24 cellular contexts compared by ENCODE assay signal in genomic region chr3:71288269-71288930, GRCh38.
DNase-seq lines count a peak whose midpoint lies in the region; ATAC-seq and TF ChIP-seq lines count a peak whose summit lies in the region.
"Had no signal": no experiment of that assay in that cellular context is flagged by ENCODE, and none has a peak within 500 bp of the region (broad histone marks: within the 10 kb centered on the region; RNA-seq: fewer than 3 reads in every experiment).

No MANE protein-coding gene starts in this region.

- H3K4me1 Mint-ChIP-seq in activated T-cell treated with anti-CD3 and anti-CD28 coated beads, Interleukin-2, amount 50 U/mL, for 72 hours (ENCODE audit: low read depth): peaks cover 75% of the 10 kb centered on the region
- H3K4me1 Mint-ChIP-seq in HFFc6 (ENCODE audit: low read depth): peaks cover 35% of the 10 kb centered on the region
- peaks cover 32% of the 10 kb centered on the region for H3K4me1 Mint-ChIP-seq in chondrocyte (ENCODE audit: low read depth)
- H3K4me1 Mint-ChIP-seq in stimulated activated effector memory CD8-positive, alpha-beta T cell treated with anti-CD3 and anti-CD28 coated beads, Interleukin-12 subunit alpha, Interleukin-12 subunit beta, amount 100 ng/mL, for 72 hours: peaks cover 13% of the 10 kb centered on the region
- H3K4me1 Mint-ChIP-seq: brain had no signal

- ATAC-seq in activated T-cell treated with anti-CD3 and anti-CD28 coated beads, Interleukin-2, amount 50 U/mL, for 72 hours (replicated peaks in 1 of 2): peak; percentile 91 to 93
- ATAC-seq in stimulated activated effector memory CD8-positive, alpha-beta T cell treated with anti-CD3 and anti-CD28 coated beads, Interleukin-12 subunit alpha, Interleukin-12 subunit beta, amount 100 ng/mL, for 72 hours: peak; percentile 69
- ATAC-seq in GM19351 (IDR thresholded peaks at IDR 0.05; ENCODE audit: unreplicated experiment): no peak
- ATAC-seq: foreskin keratinocyte, left colon had no signal

- H3K9me3 Mint-ChIP-seq in activated T-cell treated with anti-CD3 and anti-CD28 coated beads, Interleukin-2, amount 50 U/mL, for 72 hours: no peaks in the 10 kb centered on the region
- H3K9me3 Mint-ChIP-seq in HFFc6 (no peaks in the 10 kb centered on the region), chondrocyte (ENCODE audit: low read depth) (no peaks in the 10 kb centered on the region)
- no peaks in the 10 kb centered on the region for H3K9me3 Mint-ChIP-seq in stimulated activated effector memory CD8-positive, alpha-beta T cell treated with anti-CD3 and anti-CD28 coated beads, Interleukin-12 subunit alpha, Interleukin-12 subunit beta, amount 100 ng/mL, for 72 hours
- H3K9me3 Mint-ChIP-seq: activated CD4-positive, alpha-beta memory T cell treated with anti-CD3 and anti-CD28 coated beads for 36 hours had no signal

- H3K27me3 Mint-ChIP-seq in activated T-cell treated with anti-CD3 and anti-CD28 coated beads, Interleukin-2, amount 50 U/mL, for 72 hours (ENCODE audit: low read depth): no peaks in the 10 kb centered on the region
- H3K27me3 Mint-ChIP-seq in HFFc6 (ENCODE audit: insufficient read depth): no peaks in the 10 kb centered on the region
- H3K27me3 Mint-ChIP-seq in chondrocyte (ENCODE audit: low read depth): no peaks in the 10 kb centered on the region
- H3K27me3 Mint-ChIP-seq: activated CD4-positive, alpha-beta memory T cell treated with anti-CD3 and anti-CD28 coated beads for 36 hours; brain had no signal

- H3K27ac Mint-ChIP-seq in activated T-cell treated with anti-CD3 and anti-CD28 coated beads, Interleukin-2, amount 50 U/mL, for 72 hours: no peak overlapping the region
- no peak overlapping the region for H3K27ac Mint-ChIP-seq in HFFc6
- H3K27ac Mint-ChIP-seq in chondrocyte (ENCODE audit: unreplicated experiment): peak overlapping the region; percentile 22
- no peak overlapping the region for H3K27ac Mint-ChIP-seq in stimulated activated effector memory CD8-positive, alpha-beta T cell treated with anti-CD3 and anti-CD28 coated beads, Interleukin-12 subunit alpha, Interleukin-12 subunit beta, amount 100 ng/mL, for 72 hours
- H3K27ac Mint-ChIP-seq: activated CD4-positive, alpha-beta memory T cell treated with anti-CD3 and anti-CD28 coated beads for 36 hours; brain had no signal

- TF ChIP-seq CTCF in HFFc6 (IDR thresholded peaks at IDR 0.05): no peak
- TF ChIP-seq CTCF in chondrocyte (IDR thresholded peaks at IDR 0.05): no peak

- peak overlapping the region in 1 of 2 donors; percentile 47 for H3K4me3 Mint-ChIP-seq in activated T-cell treated with anti-CD3 and anti-CD28 coated beads, Interleukin-2, amount 50 U/mL, for 72 hours
- no peak overlapping the region for H3K4me3 Mint-ChIP-seq in HFFc6
- no peak overlapping the region for H3K4me3 Mint-ChIP-seq in chondrocyte (ENCODE audit: unreplicated experiment)
- no peak overlapping the region for H3K4me3 Mint-ChIP-seq in stimulated activated effector memory CD8-positive, alpha-beta T cell treated with anti-CD3 and anti-CD28 coated beads, Interleukin-12 subunit alpha, Interleukin-12 subunit beta, amount 100 ng/mL, for 72 hours
- H3K4me3 Mint-ChIP-seq: activated CD4-positive, alpha-beta memory T cell treated with anti-CD3 and anti-CD28 coated beads for 36 hours; brain had no signal

- DNase-seq in activated T-cell treated with anti-CD3 and anti-CD28 coated beads, Interleukin-2, amount 50 U/mL, for 72 hours: no peak
- no peak for DNase-seq in activated T-cell treated with anti-CD3 and anti-CD28 coated beads, Interleukin-2, amount 50 U/mL, for 1 hour
- DNase-seq in HFFc6 (peak; percentile 41), chondrocyte (ENCODE audit: low spot score) (no peak), NCI-H1417 treated with DMSO at 0.1 percent for 48 hours (lab: John Stamatoyannopoulos, UW) (no peak), caudate nucleus (lab: John Stamatoyannopoulos, UW) (no peak)
- no peak for DNase-seq in stimulated activated effector memory CD8-positive, alpha-beta T cell treated with anti-CD3 and anti-CD28 coated beads, Interleukin-12 subunit alpha, Interleukin-12 subunit beta, amount 100 ng/mL, for 72 hours (ENCODE audit: low spot score in 2 of 2)
- DNase-seq: activated CD4-positive, alpha-beta memory T cell treated with anti-CD3 and anti-CD28 coated beads for 36 hours; Calu3; effector memory CD4-positive, alpha-beta T cell; erythroblast; foreskin keratinocyte; HCEC 1CT; left colon; MG63; NCI-H2081; NCI-H345; small intestine; stimulated activated CD4-positive, alpha-beta T cell treated with anti-CD3 and anti-CD28 coated beads, Interleukin-1b, Interleukin-23, amount 100 ng/mL, for 48 hours; T1000 had no signal

- no peak overlapping the region for H3K27ac ChIP-seq in caudate nucleus (ENCODE audit: low read depth, low read length)
- H3K27ac ChIP-seq: BLaER1, foreskin keratinocyte, neutrophil had no signal

- peaks cover 5 to 13% of the 10 kb centered on the region in 2 donors for H3K36me3 Mint-ChIP-seq in activated T-cell treated with anti-CD3 and anti-CD28 coated beads, Interleukin-2, amount 50 U/mL, for 72 hours (ENCODE audit: insufficient read depth in 2 of 2)
- no peaks in the 10 kb centered on the region for H3K36me3 Mint-ChIP-seq in HFFc6 (ENCODE audit: low read depth)
- peaks cover 7% of the 10 kb centered on the region for H3K36me3 Mint-ChIP-seq in chondrocyte (ENCODE audit: low read depth)
- H3K36me3 Mint-ChIP-seq in stimulated activated effector memory CD8-positive, alpha-beta T cell treated with anti-CD3 and anti-CD28 coated beads, Interleukin-12 subunit alpha, Interleukin-12 subunit beta, amount 100 ng/mL, for 72 hours: peaks cover 5% of the 10 kb centered on the region
- H3K36me3 Mint-ChIP-seq: brain had no signal
